ENCODE assay signal across 1 cellular context in the genomic region with DNA sequence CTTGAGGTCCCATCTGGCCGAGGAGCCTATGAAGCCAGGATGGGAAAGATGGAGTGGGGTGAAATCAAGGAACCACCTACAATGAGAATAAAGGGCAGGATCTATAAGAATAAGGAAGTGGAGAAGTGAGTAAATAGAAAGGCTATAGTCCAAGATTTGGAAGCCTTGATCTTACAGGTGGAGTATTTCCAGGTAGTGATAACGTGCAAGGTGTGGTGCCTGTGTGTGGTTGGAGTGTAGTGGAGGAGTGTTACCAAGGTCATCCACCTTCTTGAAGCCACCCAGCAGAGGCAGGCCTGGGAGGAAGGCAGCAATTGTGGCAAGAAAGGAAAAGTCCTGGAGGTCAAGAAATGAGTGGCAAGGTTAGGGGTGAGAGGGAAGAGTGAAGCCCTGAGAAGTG.
TF ChIP-seq lines count a peak whose summit lies in the region.

No MANE protein-coding gene starts in this region.

TF ChIP-seq in GM12878, 131 proteins besides CTCF, POLR2A, EP300 and RAD21 (continued from another document):
- TF ChIP-seq RELB (IDR thresholded peaks at IDR 0.05; ENCODE audit: low read depth) (no peak), NFXL1 (IDR thresholded peaks at IDR 0.05; ENCODE audit: borderline replicate concordance) (no peak), PML (IDR thresholded peaks at IDR 0.05; ENCODE audit: low read length) (no peak), POLR2AphosphoS2 (IDR thresholded peaks at IDR 0.05; ENCODE audit: low read depth, low read length) (no peak), MLLT1 (IDR thresholded peaks at IDR 0.05) (no peak)
